ENCODE assay signal across 15 cellular contexts in genomic region chr6:166112580-166112979, GRCh38. TPM values are rescaled to one million over a fixed set of nuclear protein-coding genes. Genes with fewer than 3 reads are reported as not detected.
DNase-seq lines count a peak whose midpoint lies in the region; TF ChIP-seq lines count a peak whose summit lies in the region.
"Had no signal": no experiment of that assay in that cellular context is flagged by ENCODE, and none has a peak within 500 bp of the region (broad histone marks: within the 10 kb centered on the region; RNA-seq: fewer than 3 reads in every experiment).

No MANE protein-coding gene starts in this region.

- H2BK5ac ChIP-seq in trophoblast cell (ENCODE audit: low read depth, low read length, poor library complexity) (no peak overlapping the region), H9 (ENCODE audit: insufficient read length, low read length) (no peak overlapping the region)

- H2BK15ac ChIP-seq in H9 (ENCODE audit: low read depth, low read length) = no peak overlapping the region

- no peak overlapping the region for H2BK12ac ChIP-seq in trophoblast cell (ENCODE audit: low read length)
- H2BK12ac ChIP-seq in H9 (ENCODE audit: insufficient read length, low read depth, low read length) = no peak overlapping the region

- no peaks in the 10 kb centered on the region for H3K4me1 ChIP-seq in trophoblast cell (ENCODE audit: control insufficient read depth in 1 of 2, insufficient read depth in 2 of 2, low read length in 2 of 2)
- no peaks in the 10 kb centered on the region for H3K4me1 ChIP-seq in suprapubic skin
- H3K4me1 ChIP-seq in H9 (ENCODE audit: insufficient read depth, low read length) = no peaks in the 10 kb centered on the region
- H3K4me1 ChIP-seq: tibial nerve had no signal

- no peak overlapping the region for H4K12ac ChIP-seq in trophoblast cell (ENCODE audit: low read depth, low read length)

- H2AK5ac ChIP-seq in trophoblast cell (ENCODE audit: low read length) = no peak overlapping the region
- H2AK5ac ChIP-seq in H9 (ENCODE audit: insufficient read length, low read length) = no peak overlapping the region

- no peak overlapping the region for H4K5ac ChIP-seq in H9 (ENCODE audit: insufficient read length, low read depth, low read length)

- H3T11ph ChIP-seq in H9 (ENCODE audit: low read length) = no peak overlapping the region

- no peak overlapping the region for H2BK20ac ChIP-seq in H9 (ENCODE audit: low read depth, low read length, poor library complexity, severe bottlenecking)

- no peaks in the 10 kb centered on the region for H3K79me1 ChIP-seq in trophoblast cell (ENCODE audit: low read length)
- H3K79me1 ChIP-seq in H9 (ENCODE audit: insufficient read depth, low read depth, low read length, poor library complexity, severe bottlenecking) = no peaks in the 10 kb centered on the region

- H2BK120ac ChIP-seq in trophoblast cell (ENCODE audit: insufficient read depth, low read length, poor library complexity) (no peak overlapping the region), H9 (ENCODE audit: low read depth, low read length, poor library complexity, severe bottlenecking) (no peak overlapping the region)

- no peaks in the 10 kb centered on the region for H4K20me1 ChIP-seq in H9 (ENCODE audit: control insufficient read depth, insufficient read depth, insufficient read length)

- H3K9me3 ChIP-seq in MG63 (peaks cover 4% of the 10 kb centered on the region), trophoblast cell (ENCODE audit: insufficient read depth, low read depth, low read length) (no peaks in the 10 kb centered on the region), suprapubic skin (peaks cover 4% of the 10 kb centered on the region), H9 (ENCODE audit: control insufficient read depth, low read depth, low read length) (no peaks in the 10 kb centered on the region)

- H3K27me3 Mint-ChIP-seq in chondrocyte (ENCODE audit: low read depth) (peaks cover 3% of the 10 kb centered on the region), H9 (ENCODE audit: low read depth) (peaks cover 14% of the 10 kb centered on the region), CD14-positive monocyte (ENCODE audit: low read depth in 3 of 3) (peaks cover 6 to 18% (median 9%) of the 10 kb centered on the region in 3 donors)

- peaks cover 17% of the 10 kb centered on the region for H3K9me3 Mint-ChIP-seq in chondrocyte (ENCODE audit: low read depth)
- peaks cover 4 to 7% of the 10 kb centered on the region in 2 experiments; a peak in 4 of 5 replicates for H3K9me3 Mint-ChIP-seq in H9
- H3K9me3 Mint-ChIP-seq in CD14-positive monocyte = peaks cover 0 to 5% (median 2%) of the 10 kb centered on the region in 7 donors

- DNase-seq in DMS 273 (lab: John Stamatoyannopoulos, UW; ENCODE audit: unreplicated experiment) (peak; percentile 12), DMS 273 treated with DMSO at 0.1 percent for 48 hours (lab: John Stamatoyannopoulos, UW) (no peak), MG63 (peak; percentile 83), chondrocyte (ENCODE audit: low spot score) (no peak), trophoblast cell (peak; percentile 86 to 94), suprapubic skin (ENCODE audit: low spot score in 2 of 2) (no peak), H9 (no peak), CD14-positive monocyte (ENCODE audit: low spot score) (no peak)
- DNase-seq: activated T-cell treated with anti-CD3 and anti-CD28 coated beads, Interleukin-2, amount 50 U/mL, for 4 hours; naive B cell; NCI-H526; stimulated activated CD4-positive, alpha-beta T cell treated with anti-CD3 and anti-CD28 coated beads, Interleukin-2, amount 100 ng/mL, for 24 hours; T-helper 2 cell had no signal

- WGBS in trophoblast cell (ENCODE audit: extremely low coverage, insufficient coverage, insufficient read length) = no CpG with 5 or more reads among the region's 11 CpGs
- 71% methylated on average over 11 of the region's 11 CpGs for WGBS in suprapubic skin
- WGBS in H9 (ENCODE audit: extremely low coverage, insufficient read length, low lambda C conversion rate) = no CpG with 5 or more reads among the region's 11 CpGs

- H3K27me3 ChIP-seq in MG63 (no peaks in the 10 kb centered on the region), trophoblast cell (ENCODE audit: insufficient read depth, low read length) (no peaks in the 10 kb centered on the region), suprapubic skin (no peaks in the 10 kb centered on the region), H9 (ENCODE audit: insufficient read depth, low read length) (peaks cover 2% of the 10 kb centered on the region; the same call in 1 of the 2 replicates)
- H3K27me3 ChIP-seq: tibial nerve had no signal

- H3K18ac ChIP-seq in trophoblast cell (ENCODE audit: low read length) (no peak overlapping the region), H9 (ENCODE audit: insufficient read length, low read depth, low read length) (no peak overlapping the region)

- H3K23me2 ChIP-seq in H9 (ENCODE audit: insufficient read length, low read depth, low read length, poor library complexity, severe bottlenecking) = no peaks in the 10 kb centered on the region

- H3K36me3 Mint-ChIP-seq in chondrocyte (ENCODE audit: low read depth) (no peaks in the 10 kb centered on the region), H9 (ENCODE audit: insufficient read depth in 1 of 3, low read depth in 3 of 3) (peaks cover 0 to 6% (median 0%) of the 10 kb centered on the region in 3 experiments; a peak in 2 of 7 replicates), CD14-positive monocyte (no peaks in the 10 kb centered on the region)

- H3K36me3 ChIP-seq in MG63 = no peaks in the 10 kb centered on the region
- no peaks in the 10 kb centered on the region for H3K36me3 ChIP-seq in trophoblast cell (ENCODE audit: control insufficient read depth in 1 of 2, insufficient read depth in 2 of 2, low read length in 2 of 2)
- H3K36me3 ChIP-seq in suprapubic skin = no peaks in the 10 kb centered on the region
- H3K36me3 ChIP-seq: tibial nerve had no signal

- H3K4me1 Mint-ChIP-seq in chondrocyte (ENCODE audit: low read depth) (peaks cover 15% of the 10 kb centered on the region), H9 (no peaks in the 10 kb centered on the region), CD14-positive monocyte (no peaks in the 10 kb centered on the region)
- H3K4me1 Mint-ChIP-seq: naive B cell had no signal

- H4K8ac ChIP-seq in trophoblast cell (ENCODE audit: low read depth, low read length) (no peak overlapping the region), H9 (replicated peaks; ENCODE audit: insufficient read length, low read depth, low read length) (no peak overlapping the region)

- no peak for TF ChIP-seq EP300 in suprapubic skin (IDR thresholded peaks at IDR 0.05)

- no peak overlapping the region for H3K27ac ChIP-seq in trophoblast cell (ENCODE audit: low read depth, low read length)
- no peak overlapping the region for H3K27ac ChIP-seq in suprapubic skin
- no peak overlapping the region for H3K27ac ChIP-seq in H9 (ENCODE audit: insufficient read length, low read depth, low read length)
- H3K27ac ChIP-seq: 22Rv1, tibial nerve had no signal

- H2AFZ ChIP-seq in trophoblast cell (ENCODE audit: insufficient read depth, low read length, poor library complexity) (no peak overlapping the region), H9 (ENCODE audit: low read length) (no peak overlapping the region)

- H3K9ac ChIP-seq in trophoblast cell (ENCODE audit: low read length) (no peak overlapping the region), H9 (ENCODE audit: extremely low read depth, insufficient read length, low read length) (no peak overlapping the region)

- intact Hi-C loops in CD14-positive monocyte (cut with micrococcal nuclease) = no loop called here

- H3K27ac Mint-ChIP-seq in chondrocyte (ENCODE audit: unreplicated experiment) (peak overlapping the region; percentile 97), H9 (no peak overlapping the region), CD14-positive monocyte (no peak overlapping the region)
- H3K27ac Mint-ChIP-seq: naive B cell had no signal

- H3K4me3 Mint-ChIP-seq in chondrocyte (ENCODE audit: unreplicated experiment) (peak overlapping the region; percentile 65), H9 (no peak overlapping the region), CD14-positive monocyte (no peak overlapping the region)
- H3K4me3 Mint-ChIP-seq: activated T-cell treated with anti-CD3 and anti-CD28 coated beads, Interleukin-2, amount 50 U/mL, for 4 hours; naive B cell had no signal

- H4K91ac ChIP-seq in trophoblast cell (ENCODE audit: low read depth, low read length) (no peak overlapping the region), H9 (ENCODE audit: insufficient read length, low read depth, low read length) (no peak overlapping the region)

- TF ChIP-seq POLR2A in suprapubic skin (IDR thresholded peaks at IDR 0.05) = no peak

- H3K79me2 ChIP-seq in trophoblast cell (ENCODE audit: control insufficient read depth, insufficient read depth, low read length, poor library complexity) (no peaks in the 10 kb centered on the region), H9 (ENCODE audit: insufficient read depth, low read length) (no peaks in the 10 kb centered on the region)

- no peak overlapping the region for H3K56ac ChIP-seq in H9 (ENCODE audit: insufficient read length, low read depth, low read length)

- TF ChIP-seq CTCF in chondrocyte (IDR thresholded peaks at IDR 0.05) (no peak), suprapubic skin (IDR thresholded peaks at IDR 0.05) (no peak), H9 (conservative IDR thresholded peaks at IDR 0.05) (no peak), CD14-positive monocyte (IDR thresholded peaks at IDR 0.05) (no peak)

- no peak overlapping the region for H3K4ac ChIP-seq in trophoblast cell (ENCODE audit: low read depth, low read length)
- no peak overlapping the region for H3K4ac ChIP-seq in H9 (ENCODE audit: low read depth, low read length)

- no peak overlapping the region for H3K14ac ChIP-seq in trophoblast cell (ENCODE audit: low read length)
- H3K14ac ChIP-seq in H9 (ENCODE audit: insufficient read depth, low read length) = no peak overlapping the region

- peak overlapping the region; percentile 27 for H3K4me2 ChIP-seq in trophoblast cell (ENCODE audit: low read length)
- H3K4me2 ChIP-seq in H9 (ENCODE audit: insufficient read depth, insufficient read length, low read length) = no peak overlapping the region

- H3K23ac ChIP-seq in trophoblast cell (ENCODE audit: low read length) = no peak overlapping the region
- no peak overlapping the region for H3K23ac ChIP-seq in H9 (ENCODE audit: insufficient read length, low read depth, low read length)

- H3K4me3 ChIP-seq in MG63 (peak overlapping the region; percentile 41), trophoblast cell (ENCODE audit: low read depth, low read length) (no peak overlapping the region), suprapubic skin (no peak overlapping the region)
- H3K4me3 ChIP-seq: tibial nerve had no signal

RNA-seq across cellular contexts. Expression of gene TBXT, which starts 55.1 kb away (rescaled TPM):
- total RNA-seq in MG63 (2014; rRNA removed; shearing (Covaris generic); ENCODE audit: low replicate concordance) = not detected in 2 replicates
- total RNA-seq in chondrocyte (not detected in 3 replicates), suprapubic skin (not detected), H9 (2021) (0.31 and 0.48 TPM in 2 replicates)
- not detected in 2 replicates for polyA plus RNA-seq in trophoblast cell (2013)
- not detected for polyA plus RNA-seq in CD14-positive monocyte
- total RNA-seq: activated T-cell treated with anti-CD3 and anti-CD28 coated beads, Interleukin-2, amount 50 U/mL, for 4 hours; tibial nerve had no signal

Comparison
In these comparisons a context has a peak if more than half of its experiments do, and no peak if none do; other contexts are left out.
1. DNase-seq: peak in DMS 273 (single experiment), MG63 (single experiment) and trophoblast cell (2 of 2); none in DMS 273 treated with DMSO at 0.1 percent for 48 hours (single experiment), chondrocyte (single experiment), suprapubic skin (0 of 2), H9 (single experiment) and CD14-positive monocyte (single experiment).